ENCODE assay signal across 11 cellular contexts in genomic region chr1:219659682-219660081, GRCh38. TPM values are rescaled to one million over a fixed set of nuclear protein-coding genes. Genes with fewer than 3 reads are reported as not detected.
DNase-seq lines count a peak whose midpoint lies in the region; ATAC-seq and TF ChIP-seq lines count a peak whose summit lies in the region.
"Had no signal": no experiment of that assay in that cellular context is flagged by ENCODE, and none has a peak within 500 bp of the region (broad histone marks: within the 10 kb centered on the region; RNA-seq: fewer than 3 reads in every experiment).

No MANE protein-coding gene starts in this region.

- H3K9ac ChIP-seq in SK-N-SH, result no peak overlapping the region

- no peaks in the 10 kb centered on the region for H3K36me3 ChIP-seq in SK-N-SH (replicated peaks in 1 of 2; ENCODE audit: control insufficient read depth in 1 of 2, insufficient read depth in 2 of 2, low read length in 1 of 2)
- H3K36me3 ChIP-seq in naive thymus-derived CD4-positive, alpha-beta T cell (ENCODE audit: control insufficient read depth in 2 of 3, insufficient read depth in 3 of 3, low read length in 3 of 3), result no peaks in the 10 kb centered on the region
- H3K36me3 ChIP-seq in testis (ENCODE audit: low read depth, missing control alignments), result no peaks in the 10 kb centered on the region

- no peak overlapping the region for H3K4me3 Mint-ChIP-seq in naive thymus-derived CD4-positive, alpha-beta T cell
- H3K4me3 Mint-ChIP-seq: stimulated activated naive CD8-positive, alpha-beta T cell treated with anti-CD3 and anti-CD28 coated beads, Interleukin-15, Interleukin-2, amounts not matched to agents 100 ng/mL and 50 ng/mL, for 24 hours had no signal

- WGBS in SK-N-SH (ENCODE audit: low lambda C conversion rate), result 65% methylated on average over 1 of the region's 1 CpG
- 50 to 59% methylated on average over 1 of the region's 1 CpG for WGBS in testis, 2 donors

- TF ChIP-seq CTCF in SK-N-SH (IDR thresholded peaks at IDR 0.05) (no peak), testis (IDR thresholded peaks at IDR 0.05) (no peak)

- intact Hi-C loops in naive thymus-derived CD4-positive, alpha-beta T cell (cut with micrococcal nuclease), result loop anchor here in 1 of 2 donors (5.0 to 10.0 kb wide), 2 partner anchors 455 to 1327 kb away; no protein-coding TSS in a partner anchor
- intact Hi-C loops in testis (cut with DNase I; ENCODE audit: low total_unique reads), result no loop called here

- ATAC-seq in naive thymus-derived CD4-positive, alpha-beta T cell, result no peak
- ATAC-seq in HG03354 (IDR thresholded peaks at IDR 0.05; ENCODE audit: poor library complexity, severe bottlenecking, unreplicated experiment), result no peak

- H3K79me2 ChIP-seq in SK-N-SH (ENCODE audit: insufficient read depth), result no peaks in the 10 kb centered on the region

- TF ChIP-seq EP300 in SK-N-SH (IDR thresholded peaks at IDR 0.05; ENCODE audit: borderline replicate concordance in 1 of 2, low read depth in 1 of 2, low read length in 1 of 2), result no peak

- H3K4me3 ChIP-seq in SK-N-SH (ENCODE audit: low read depth in 2 of 2, low read length in 1 of 2) (no peak overlapping the region), testis (no peak overlapping the region)
- no peak overlapping the region for H3K4me3 ChIP-seq in naive thymus-derived CD4-positive, alpha-beta T cell (ENCODE audit: low read length)

- H3K27ac ChIP-seq in SK-N-SH (ENCODE audit: low read depth in 2 of 2, low read length in 1 of 2), result peak overlapping the region; percentile 8 to 63; a peak in 3 of 4 replicates
- H3K27ac ChIP-seq in naive thymus-derived CD4-positive, alpha-beta T cell (ENCODE audit: low read depth, low read length), result no peak overlapping the region
- H3K27ac ChIP-seq in testis, result no peak overlapping the region

- TF ChIP-seq RAD21 in SK-N-SH (IDR thresholded peaks at IDR 0.05; ENCODE audit: low read length), result no peak

- no peak overlapping the region for H3K27ac Mint-ChIP-seq in naive thymus-derived CD4-positive, alpha-beta T cell
- H3K27ac Mint-ChIP-seq: stimulated activated naive CD8-positive, alpha-beta T cell treated with anti-CD3 and anti-CD28 coated beads, Interleukin-15, Interleukin-2, amounts not matched to agents 100 ng/mL and 50 ng/mL, for 24 hours had no signal

- H3K36me3 Mint-ChIP-seq in naive thymus-derived CD4-positive, alpha-beta T cell, result peaks cover 0 to 6% (median 0%) of the 10 kb centered on the region in 5 donors

- CTCF ChIA-PET in SK-N-SH (lab: Yijun Ruan, JAX), result interaction anchor here (1.3 kb wide), 1 partner anchor 41 kb away, joined by 3 read pairs; no protein-coding TSS in a partner anchor
- CTCF ChIA-PET in naive thymus-derived CD4-positive, alpha-beta T cell (lab: Charles Lee), result no interaction called here

- H3F3A ChIP-seq in SK-N-SH (replicated peaks; ENCODE audit: insufficient read depth), result no peaks in the 10 kb centered on the region

- TF ChIP-seq POLR2A in testis (IDR thresholded peaks at IDR 0.05), result no peak

- 0 out of 2 replicates have a peak overlapping the region, but pooled peaks have one; percentile 7 for H3K4me2 ChIP-seq in SK-N-SH

- DNase-seq in EL (peak; percentile 82), HT1080 (ENCODE audit: low read depth) (peak; percentile 70), SK-N-SH (peak; percentile 6), iris pigment epithelial cell (ENCODE audit: low read depth) (peak; percentile 91), NCI-H526 treated with DMSO at 0.1 percent for 48 hours (lab: John Stamatoyannopoulos, UW) (no peak), testis (no peak)
- no peak for DNase-seq in naive thymus-derived CD4-positive, alpha-beta T cell
- DNase-seq: DMS79 treated with DMSO at 0.1 percent for 48 hours, NCI-H226 had no signal

- POLR2A ChIA-PET in SK-N-SH (lab: Yijun Ruan, JAX), result no interaction called here
- POLR2A ChIA-PET in naive thymus-derived CD4-positive, alpha-beta T cell (lab: Charles Lee), result no interaction called here

- H3K27me3 Mint-ChIP-seq in naive thymus-derived CD4-positive, alpha-beta T cell, result peaks cover 9 to 48% (median 34%) of the 10 kb centered on the region in 5 donors

- H3K9me2 ChIP-seq in SK-N-SH, result no peaks in the 10 kb centered on the region

- no peaks in the 10 kb centered on the region for H3K9me3 ChIP-seq in SK-N-SH
- H3K9me3 ChIP-seq in naive thymus-derived CD4-positive, alpha-beta T cell (ENCODE audit: control insufficient read depth in 2 of 3, low read length in 3 of 3), result no peaks in the 10 kb centered on the region
- H3K9me3 ChIP-seq in testis, result no peaks in the 10 kb centered on the region

- H3K27me3 ChIP-seq in SK-N-SH (ENCODE audit: insufficient read depth), result no peaks in the 10 kb centered on the region
- H3K27me3 ChIP-seq in naive thymus-derived CD4-positive, alpha-beta T cell (ENCODE audit: control insufficient read depth in 2 of 2, insufficient read depth in 2 of 2, low read length in 2 of 2), result no peaks in the 10 kb centered on the region
- no peaks in the 10 kb centered on the region for H3K27me3 ChIP-seq in testis

- peaks cover 0 to 5% (median 4%) of the 10 kb centered on the region in 7 donors for H3K4me1 Mint-ChIP-seq in naive thymus-derived CD4-positive, alpha-beta T cell

- H2AFZ ChIP-seq in SK-N-SH (ENCODE audit: low read depth), result no peak overlapping the region

- H4K20me1 ChIP-seq in SK-N-SH (ENCODE audit: insufficient read depth), result no peaks in the 10 kb centered on the region

- H3K4me1 ChIP-seq in SK-N-SH (ENCODE audit: control insufficient read depth in 1 of 2, insufficient read depth in 2 of 2, low read depth in 1 of 2, low read length in 1 of 2) (peaks cover 11 to 19% of the 10 kb centered on the region in 2 experiments; a peak in 3 of 4 replicates), testis (peaks cover 5% of the 10 kb centered on the region)
- H3K4me1 ChIP-seq in naive thymus-derived CD4-positive, alpha-beta T cell (ENCODE audit: control insufficient read depth in 2 of 2, insufficient read depth in 2 of 2, low read length in 2 of 2), result no peaks in the 10 kb centered on the region

- H3K9me3 Mint-ChIP-seq in naive thymus-derived CD4-positive, alpha-beta T cell, result peaks cover 0 to 11% (median 6%) of the 10 kb centered on the region in 11 donors
- H3K9me3 Mint-ChIP-seq: stimulated activated naive CD8-positive, alpha-beta T cell treated with anti-CD3 and anti-CD28 coated beads, Interleukin-15, Interleukin-2, amounts not matched to agents 100 ng/mL and 50 ng/mL, for 24 hours had no signal

TF ChIP-seq in SK-N-SH, 30 proteins besides CTCF, POLR2A, EP300 and RAD21:
- TF ChIP-seq PBX3 (IDR thresholded peaks at IDR 0.05) (peak; percentile 49; the same call in 1 of the 2 replicates), TEAD4 (IDR thresholded peaks at IDR 0.05; ENCODE audit: borderline replicate concordance, insufficient read depth) (no peak)

RNA-seq across cellular contexts. Expression of gene ZC3H11B, which starts 46.8 kb away (rescaled TPM):
- not detected in 2 replicates for total RNA-seq in HT1080 (2014; rRNA removed; shearing (Covaris generic))
- polyA plus RNA-seq in HT1080 (2015; cell fraction: cytosol; rRNA removed), result 0.03 TPM in 1 of 2 replicates, not detected in the other
- 0.08 and 0.09 TPM in 2 replicates for polyA plus RNA-seq in HT1080 (2015; cell fraction: nucleus; rRNA removed)
- polyA plus RNA-seq in SK-N-SH (2012; rRNA removed), result 0.03 TPM in 1 of 2 replicates, not detected in the other
- 0.04 TPM in 2 replicates for polyA plus RNA-seq in SK-N-SH (2012; cell fraction: cytosol; rRNA removed)
- 0.05 and 0.27 TPM in 2 replicates for polyA plus RNA-seq in SK-N-SH (2012; cell fraction: nucleus; rRNA removed)
- not detected for total RNA-seq in naive thymus-derived CD4-positive, alpha-beta T cell
- not detected for polyA plus RNA-seq in naive thymus-derived CD4-positive, alpha-beta T cell
- 10 to 100 TPM in 1 of 2 donors, 1 to 10 TPM in 1; 7.1 to 13.3 TPM for total RNA-seq in testis
- 12.2 TPM for polyA plus RNA-seq in testis (ENCODE audit: insufficient read depth, low read depth, low replicate concordance)

Comparison
In these comparisons a context has a peak if more than half of its experiments do, and no peak if none do; other contexts are left out.
1. DNase-seq: peak in EL (single experiment), HT1080 (single experiment), SK-N-SH (single experiment) and iris pigment epithelial cell (single experiment); none in naive thymus-derived CD4-positive, alpha-beta T cell (0 of 9), NCI-H526 treated with DMSO at 0.1 percent for 48 hours (single experiment) and testis (single experiment).
2. H3K27ac ChIP-seq: peak in SK-N-SH (2 of 2); none in naive thymus-derived CD4-positive, alpha-beta T cell (single experiment) and testis (0 of 2).